In the genomic region with DNA sequence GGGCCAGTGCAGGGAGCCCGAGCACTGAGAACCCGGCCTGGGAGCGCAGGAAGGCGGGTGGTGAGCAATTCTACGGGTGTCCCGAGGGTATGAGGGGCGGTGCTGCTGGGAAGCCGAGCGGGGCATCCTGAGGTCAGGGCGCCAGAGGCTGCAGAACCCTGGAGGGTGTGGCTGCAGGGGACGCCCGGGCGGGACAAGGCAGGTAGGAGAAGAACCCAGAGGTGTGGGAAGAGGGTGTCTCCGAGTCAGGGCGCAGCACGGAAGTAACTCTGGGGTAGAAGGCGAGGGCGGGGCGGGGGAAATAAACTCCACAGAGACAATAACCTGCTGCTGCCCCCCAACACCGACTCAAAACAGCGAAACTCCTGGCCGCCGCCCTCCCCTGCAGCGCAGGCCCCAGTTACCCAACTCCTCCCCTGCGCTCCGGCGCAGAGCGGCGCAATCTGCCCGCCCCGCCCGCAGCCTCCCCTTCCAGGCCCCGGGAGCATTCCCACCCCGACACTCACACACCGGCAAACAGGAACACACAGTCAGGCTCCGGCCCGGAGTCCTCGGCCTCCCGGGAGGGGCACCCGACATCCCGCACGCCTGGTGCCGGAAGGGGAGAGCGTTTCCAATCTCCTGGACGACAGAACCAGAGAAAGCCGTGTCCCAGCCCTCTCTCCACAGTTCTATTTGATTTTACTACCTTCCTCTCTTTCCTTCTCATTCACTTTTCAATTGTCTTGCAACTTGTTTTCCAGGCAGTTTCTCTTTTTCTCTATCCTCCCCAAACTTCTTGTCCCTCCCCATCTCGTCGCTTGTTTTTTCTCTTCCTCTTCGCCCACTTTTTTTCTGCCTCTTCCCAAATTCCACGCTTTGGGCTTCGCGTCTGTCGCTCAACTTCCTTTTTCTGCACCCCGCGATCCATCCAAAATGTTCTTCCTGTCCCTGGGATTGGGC, we compare ENCODE assay signal across 1 cellular context.
TF ChIP-seq lines count a peak whose summit lies in the region.

No MANE protein-coding gene starts in this region.

TF ChIP-seq in HEK293, 187 proteins besides CTCF, POLR2A, EP300 and RAD21 (continued from another document and continues in another):
- TF ChIP-seq, protein P1, sequence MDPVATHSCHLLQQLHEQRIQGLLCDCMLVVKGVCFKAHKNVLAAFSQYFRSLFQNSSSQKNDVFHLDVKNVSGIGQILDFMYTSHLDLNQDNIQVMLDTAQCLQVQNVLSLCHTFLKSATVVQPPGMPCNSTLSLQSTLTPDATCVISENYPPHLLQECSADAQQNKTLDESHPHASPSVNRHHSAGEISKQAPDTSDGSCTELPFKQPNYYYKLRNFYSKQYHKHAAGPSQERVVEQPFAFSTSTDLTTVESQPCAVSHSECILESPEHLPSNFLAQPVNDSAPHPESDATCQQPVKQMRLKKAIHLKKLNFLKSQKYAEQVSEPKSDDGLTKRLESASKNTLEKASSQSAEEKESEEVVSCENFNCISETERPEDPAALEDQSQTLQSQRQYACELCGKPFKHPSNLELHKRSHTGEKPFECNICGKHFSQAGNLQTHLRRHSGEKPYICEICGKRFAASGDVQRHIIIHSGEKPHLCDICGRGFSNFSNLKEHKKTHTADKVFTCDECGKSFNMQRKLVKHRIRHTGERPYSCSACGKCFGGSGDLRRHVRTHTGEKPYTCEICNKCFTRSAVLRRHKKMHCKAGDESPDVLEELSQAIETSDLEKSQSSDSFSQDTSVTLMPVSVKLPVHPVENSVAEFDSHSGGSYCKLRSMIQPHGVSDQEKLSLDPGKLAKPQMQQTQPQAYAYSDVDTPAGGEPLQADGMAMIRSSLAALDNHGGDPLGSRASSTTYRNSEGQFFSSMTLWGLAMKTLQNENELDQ (tag by site-specific recombination; IDR thresholded peaks at IDR 0.05; ENCODE audit: low read depth), result no peak
- no peak for TF ChIP-seq ZNF548 (tag by site-specific recombination; IDR thresholded peaks at IDR 0.05)
- peak; percentile 57 for TF ChIP-seq SP2 (tag by site-specific recombination; IDR thresholded peaks at IDR 0.05)
- TF ChIP-seq ZNF701 (tag by site-specific recombination; IDR thresholded peaks at IDR 0.05), result no peak
- TF ChIP-seq ZNF549 (tag by site-specific recombination; IDR thresholded peaks at IDR 0.05), result no peak
- no peak for TF ChIP-seq ZNF558 (tag by site-specific recombination; IDR thresholded peaks at IDR 0.05)
- TF ChIP-seq, protein P2, sequence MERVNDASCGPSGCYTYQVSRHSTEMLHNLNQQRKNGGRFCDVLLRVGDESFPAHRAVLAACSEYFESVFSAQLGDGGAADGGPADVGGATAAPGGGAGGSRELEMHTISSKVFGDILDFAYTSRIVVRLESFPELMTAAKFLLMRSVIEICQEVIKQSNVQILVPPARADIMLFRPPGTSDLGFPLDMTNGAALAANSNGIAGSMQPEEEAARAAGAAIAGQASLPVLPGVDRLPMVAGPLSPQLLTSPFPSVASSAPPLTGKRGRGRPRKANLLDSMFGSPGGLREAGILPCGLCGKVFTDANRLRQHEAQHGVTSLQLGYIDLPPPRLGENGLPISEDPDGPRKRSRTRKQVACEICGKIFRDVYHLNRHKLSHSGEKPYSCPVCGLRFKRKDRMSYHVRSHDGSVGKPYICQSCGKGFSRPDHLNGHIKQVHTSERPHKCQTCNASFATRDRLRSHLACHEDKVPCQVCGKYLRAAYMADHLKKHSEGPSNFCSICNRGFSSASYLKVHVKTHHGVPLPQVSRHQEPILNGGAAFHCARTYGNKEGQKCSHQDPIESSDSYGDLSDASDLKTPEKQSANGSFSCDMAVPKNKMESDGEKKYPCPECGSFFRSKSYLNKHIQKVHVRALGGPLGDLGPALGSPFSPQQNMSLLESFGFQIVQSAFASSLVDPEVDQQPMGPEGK (tag by site-specific recombination; IDR thresholded peaks at IDR 0.05), result peak; percentile 75
- TF ChIP-seq MYNN (tag by site-specific recombination; IDR thresholded peaks at IDR 0.05; ENCODE audit: borderline replicate concordance), result no peak
- TF ChIP-seq ZNF423 (tag by site-specific recombination; IDR thresholded peaks at IDR 0.05), result 0 out of 2 replicates have a peak, but pooled peaks have one; percentile 12
- no peak for TF ChIP-seq ZNF624 (tag by site-specific recombination; IDR thresholded peaks at IDR 0.05)
- peak; percentile 63; the same call in 1 of the 2 replicates for TF ChIP-seq IKZF3 (tag by site-specific recombination; IDR thresholded peaks at IDR 0.05)
- TF ChIP-seq, protein P3, sequence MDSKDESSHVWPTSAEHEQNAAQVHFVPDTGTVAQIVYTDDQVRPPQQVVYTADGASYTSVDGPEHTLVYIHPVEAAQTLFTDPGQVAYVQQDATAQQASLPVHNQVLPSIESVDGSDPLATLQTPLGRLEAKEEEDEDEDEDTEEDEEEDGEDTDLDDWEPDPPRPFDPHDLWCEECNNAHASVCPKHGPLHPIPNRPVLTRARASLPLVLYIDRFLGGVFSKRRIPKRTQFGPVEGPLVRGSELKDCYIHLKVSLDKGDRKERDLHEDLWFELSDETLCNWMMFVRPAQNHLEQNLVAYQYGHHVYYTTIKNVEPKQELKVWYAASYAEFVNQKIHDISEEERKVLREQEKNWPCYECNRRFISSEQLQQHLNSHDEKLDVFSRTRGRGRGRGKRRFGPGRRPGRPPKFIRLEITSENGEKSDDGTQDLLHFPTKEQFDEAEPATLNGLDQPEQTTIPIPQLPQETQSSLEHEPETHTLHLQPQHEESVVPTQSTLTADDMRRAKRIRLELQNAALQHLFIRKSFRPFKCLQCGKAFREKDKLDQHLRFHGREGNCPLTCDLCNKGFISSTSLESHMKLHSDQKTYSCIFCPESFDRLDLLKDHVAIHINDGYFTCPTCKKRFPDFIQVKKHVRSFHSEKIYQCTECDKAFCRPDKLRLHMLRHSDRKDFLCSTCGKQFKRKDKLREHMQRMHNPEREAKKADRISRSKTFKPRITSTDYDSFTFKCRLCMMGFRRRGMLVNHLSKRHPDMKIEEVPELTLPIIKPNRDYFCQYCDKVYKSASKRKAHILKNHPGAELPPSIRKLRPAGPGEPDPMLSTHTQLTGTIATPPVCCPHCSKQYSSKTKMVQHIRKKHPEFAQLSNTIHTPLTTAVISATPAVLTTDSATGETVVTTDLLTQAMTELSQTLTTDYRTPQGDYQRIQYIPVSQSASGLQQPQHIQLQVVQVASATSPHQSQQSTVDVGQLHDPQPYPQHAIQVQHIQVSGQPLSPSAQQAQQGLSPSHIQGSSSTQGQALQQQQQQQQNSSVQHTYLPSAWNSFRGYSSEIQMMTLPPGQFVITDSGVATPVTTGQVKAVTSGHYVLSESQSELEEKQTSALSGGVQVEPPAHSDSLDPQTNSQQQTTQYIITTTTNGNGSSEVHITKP (tag by site-specific recombination; IDR thresholded peaks at IDR 0.05), result peak; percentile 60
- peak; percentile 97 for TF ChIP-seq PRDM1 (tag by site-specific recombination; IDR thresholded peaks at IDR 0.05)
- TF ChIP-seq, protein P4, sequence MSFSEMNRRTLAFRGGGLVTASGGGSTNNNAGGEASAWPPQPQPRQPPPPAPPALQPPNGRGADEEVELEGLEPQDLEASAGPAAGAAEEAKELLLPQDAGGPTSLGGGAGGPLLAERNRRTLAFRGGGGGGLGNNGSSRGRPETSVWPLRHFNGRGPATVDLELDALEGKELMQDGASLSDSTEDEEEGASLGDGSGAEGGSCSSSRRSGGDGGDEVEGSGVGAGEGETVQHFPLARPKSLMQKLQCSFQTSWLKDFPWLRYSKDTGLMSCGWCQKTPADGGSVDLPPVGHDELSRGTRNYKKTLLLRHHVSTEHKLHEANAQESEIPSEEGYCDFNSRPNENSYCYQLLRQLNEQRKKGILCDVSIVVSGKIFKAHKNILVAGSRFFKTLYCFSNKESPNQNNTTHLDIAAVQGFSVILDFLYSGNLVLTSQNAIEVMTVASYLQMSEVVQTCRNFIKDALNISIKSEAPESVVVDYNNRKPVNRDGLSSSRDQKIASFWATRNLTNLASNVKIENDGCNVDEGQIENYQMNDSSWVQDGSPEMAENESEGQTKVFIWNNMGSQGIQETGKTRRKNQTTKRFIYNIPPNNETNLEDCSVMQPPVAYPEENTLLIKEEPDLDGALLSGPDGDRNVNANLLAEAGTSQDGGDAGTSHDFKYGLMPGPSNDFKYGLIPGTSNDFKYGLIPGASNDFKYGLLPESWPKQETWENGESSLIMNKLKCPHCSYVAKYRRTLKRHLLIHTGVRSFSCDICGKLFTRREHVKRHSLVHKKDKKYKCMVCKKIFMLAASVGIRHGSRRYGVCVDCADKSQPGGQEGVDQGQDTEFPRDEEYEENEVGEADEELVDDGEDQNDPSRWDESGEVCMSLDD (tag by site-specific recombination; IDR thresholded peaks at IDR 0.05), result 0 out of 2 replicates have a peak, but pooled peaks have one; percentile 43
- TF ChIP-seq GLIS1 (tag by site-specific recombination; IDR thresholded peaks at IDR 0.05), result peak; percentile 85
- TF ChIP-seq, protein P5, sequence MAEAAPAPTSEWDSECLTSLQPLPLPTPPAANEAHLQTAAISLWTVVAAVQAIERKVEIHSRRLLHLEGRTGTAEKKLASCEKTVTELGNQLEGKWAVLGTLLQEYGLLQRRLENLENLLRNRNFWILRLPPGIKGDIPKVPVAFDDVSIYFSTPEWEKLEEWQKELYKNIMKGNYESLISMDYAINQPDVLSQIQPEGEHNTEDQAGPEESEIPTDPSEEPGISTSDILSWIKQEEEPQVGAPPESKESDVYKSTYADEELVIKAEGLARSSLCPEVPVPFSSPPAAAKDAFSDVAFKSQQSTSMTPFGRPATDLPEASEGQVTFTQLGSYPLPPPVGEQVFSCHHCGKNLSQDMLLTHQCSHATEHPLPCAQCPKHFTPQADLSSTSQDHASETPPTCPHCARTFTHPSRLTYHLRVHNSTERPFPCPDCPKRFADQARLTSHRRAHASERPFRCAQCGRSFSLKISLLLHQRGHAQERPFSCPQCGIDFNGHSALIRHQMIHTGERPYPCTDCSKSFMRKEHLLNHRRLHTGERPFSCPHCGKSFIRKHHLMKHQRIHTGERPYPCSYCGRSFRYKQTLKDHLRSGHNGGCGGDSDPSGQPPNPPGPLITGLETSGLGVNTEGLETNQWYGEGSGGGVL (tag by site-specific recombination; IDR thresholded peaks at IDR 0.05), result peak; percentile 54; the same call in 1 of the 2 replicates
- TF ChIP-seq, protein P6, sequence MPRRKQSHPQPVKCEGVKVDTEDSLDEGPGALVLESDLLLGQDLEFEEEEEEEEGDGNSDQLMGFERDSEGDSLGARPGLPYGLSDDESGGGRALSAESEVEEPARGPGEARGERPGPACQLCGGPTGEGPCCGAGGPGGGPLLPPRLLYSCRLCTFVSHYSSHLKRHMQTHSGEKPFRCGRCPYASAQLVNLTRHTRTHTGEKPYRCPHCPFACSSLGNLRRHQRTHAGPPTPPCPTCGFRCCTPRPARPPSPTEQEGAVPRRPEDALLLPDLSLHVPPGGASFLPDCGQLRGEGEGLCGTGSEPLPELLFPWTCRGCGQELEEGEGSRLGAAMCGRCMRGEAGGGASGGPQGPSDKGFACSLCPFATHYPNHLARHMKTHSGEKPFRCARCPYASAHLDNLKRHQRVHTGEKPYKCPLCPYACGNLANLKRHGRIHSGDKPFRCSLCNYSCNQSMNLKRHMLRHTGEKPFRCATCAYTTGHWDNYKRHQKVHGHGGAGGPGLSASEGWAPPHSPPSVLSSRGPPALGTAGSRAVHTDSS (tag by site-specific recombination; IDR thresholded peaks at IDR 0.05), result no peak
- TF ChIP-seq ZNF600 (tag by site-specific recombination; IDR thresholded peaks at IDR 0.05), result peak; percentile 92
- TF ChIP-seq ZNF560 (tag by site-specific recombination; IDR thresholded peaks at IDR 0.05; ENCODE audit: borderline replicate concordance), result no peak
- TF ChIP-seq EGR2 (tag by site-specific recombination; IDR thresholded peaks at IDR 0.05; ENCODE audit: low read depth), result peak; percentile 64
- peak; percentile 85 for TF ChIP-seq ZIC2 (tag by site-specific recombination; IDR thresholded peaks at IDR 0.05)
- TF ChIP-seq, protein P7, sequence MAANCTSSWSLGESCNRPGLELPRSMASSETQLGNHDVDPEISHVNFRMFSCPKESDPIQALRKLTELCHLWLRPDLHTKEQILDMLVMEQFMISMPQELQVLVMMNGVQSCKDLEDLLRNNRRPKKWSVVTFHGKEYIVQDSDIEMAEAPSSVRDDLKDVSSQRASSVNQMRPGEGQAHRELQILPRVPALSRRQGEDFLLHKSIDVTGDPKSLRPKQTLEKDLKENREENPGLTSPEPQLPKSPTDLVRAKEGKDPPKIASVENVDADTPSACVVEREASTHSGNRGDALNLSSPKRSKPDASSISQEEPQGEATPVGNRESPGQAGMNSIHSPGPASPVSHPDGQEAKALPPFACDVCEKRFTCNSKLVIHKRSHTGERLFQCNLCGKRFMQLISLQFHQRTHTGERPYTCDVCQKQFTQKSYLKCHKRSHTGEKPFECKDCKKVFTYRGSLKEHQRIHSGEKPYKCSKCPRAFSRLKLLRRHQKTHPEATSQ (tag by site-specific recombination; IDR thresholded peaks at IDR 0.05), result no peak
- TF ChIP-seq, protein P8, sequence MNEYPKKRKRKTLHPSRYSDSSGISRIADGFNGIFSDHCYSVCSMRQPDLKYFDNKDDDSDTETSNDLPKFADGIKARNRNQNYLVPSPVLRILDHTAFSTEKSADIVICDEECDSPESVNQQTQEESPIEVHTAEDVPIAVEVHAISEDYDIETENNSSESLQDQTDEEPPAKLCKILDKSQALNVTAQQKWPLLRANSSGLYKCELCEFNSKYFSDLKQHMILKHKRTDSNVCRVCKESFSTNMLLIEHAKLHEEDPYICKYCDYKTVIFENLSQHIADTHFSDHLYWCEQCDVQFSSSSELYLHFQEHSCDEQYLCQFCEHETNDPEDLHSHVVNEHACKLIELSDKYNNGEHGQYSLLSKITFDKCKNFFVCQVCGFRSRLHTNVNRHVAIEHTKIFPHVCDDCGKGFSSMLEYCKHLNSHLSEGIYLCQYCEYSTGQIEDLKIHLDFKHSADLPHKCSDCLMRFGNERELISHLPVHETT (tag by site-specific recombination; IDR thresholded peaks at IDR 0.05), result peak; percentile 39; the same call in 1 of the 2 replicates
- TF ChIP-seq, protein P9, sequence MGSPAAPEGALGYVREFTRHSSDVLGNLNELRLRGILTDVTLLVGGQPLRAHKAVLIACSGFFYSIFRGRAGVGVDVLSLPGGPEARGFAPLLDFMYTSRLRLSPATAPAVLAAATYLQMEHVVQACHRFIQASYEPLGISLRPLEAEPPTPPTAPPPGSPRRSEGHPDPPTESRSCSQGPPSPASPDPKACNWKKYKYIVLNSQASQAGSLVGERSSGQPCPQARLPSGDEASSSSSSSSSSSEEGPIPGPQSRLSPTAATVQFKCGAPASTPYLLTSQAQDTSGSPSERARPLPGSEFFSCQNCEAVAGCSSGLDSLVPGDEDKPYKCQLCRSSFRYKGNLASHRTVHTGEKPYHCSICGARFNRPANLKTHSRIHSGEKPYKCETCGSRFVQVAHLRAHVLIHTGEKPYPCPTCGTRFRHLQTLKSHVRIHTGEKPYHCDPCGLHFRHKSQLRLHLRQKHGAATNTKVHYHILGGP (tag by site-specific recombination; IDR thresholded peaks at IDR 0.05), result no peak
- TF ChIP-seq ZNF391 (tag by site-specific recombination; IDR thresholded peaks at IDR 0.05; ENCODE audit: borderline replicate concordance, low read depth), result peak; percentile 61
- TF ChIP-seq SP7 (tag by site-specific recombination; IDR thresholded peaks at IDR 0.05), result peak; percentile 48; the same call in 1 of the 2 replicates
- TF ChIP-seq ZNF776 (tag by site-specific recombination; IDR thresholded peaks at IDR 0.05; ENCODE audit: borderline replicate concordance), result no peak
- no peak for TF ChIP-seq ZNF837 (tag by site-specific recombination; IDR thresholded peaks at IDR 0.05)
- TF ChIP-seq GLIS2 (tag by site-specific recombination; IDR thresholded peaks at IDR 0.05), result peak; percentile 90
- 0 out of 2 replicates have a peak, but pooled peaks have one; percentile 44 for TF ChIP-seq ZEB2 (tag by site-specific recombination; IDR thresholded peaks at IDR 0.05)
